31 cellular contexts compared by ENCODE assay signal in the genomic region with DNA sequence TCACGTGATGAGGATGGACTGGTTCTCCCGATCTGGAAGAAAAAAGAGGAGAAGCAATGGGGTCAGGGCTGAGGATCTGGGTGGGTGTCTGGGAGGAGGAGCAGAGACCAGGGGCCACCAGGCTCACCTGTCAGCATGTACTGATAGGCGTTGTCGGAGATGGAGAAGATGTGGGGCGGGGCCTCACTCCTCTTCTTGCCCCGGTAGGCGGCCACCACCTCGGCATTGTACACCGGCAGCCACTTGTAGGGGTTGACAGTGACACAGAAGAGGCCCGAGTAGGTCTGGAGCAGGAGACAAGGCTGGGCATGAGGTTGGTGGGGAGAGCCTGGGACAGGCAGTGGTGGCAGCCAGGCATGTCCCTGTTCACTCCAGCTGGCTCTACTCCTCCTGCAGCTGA. TPM values are rescaled to one million over a fixed set of nuclear protein-coding genes. Genes with fewer than 3 reads are reported as not detected.
"Had no signal": no experiment of that assay in that cellular context is flagged by ENCODE, and none has a peak within 500 bp of the region (broad histone marks: within the 10 kb centered on the region; RNA-seq: fewer than 3 reads in every experiment).

No MANE protein-coding gene starts in this region.

- H3K27me3 ChIP-seq: brain microvascular endothelial cell had no signal

- H3K4me3 Mint-ChIP-seq: activated CD4-positive, alpha-beta memory T cell treated with anti-CD3 and anti-CD28 coated beads for 36 hours; activated naive CD8-positive, alpha-beta T cell treated with anti-CD3 and anti-CD28 coated beads for 36 hours; activated T-cell treated with anti-CD3 and anti-CD28 coated beads, Interleukin-2, amount 50 U/mL, for 72 hours; activated T-helper 17 cell treated with anti-CD3 and anti-CD28 coated beads, Interleukin-2, amount 50 U/mL, for 72 hours; T-helper 1 cell treated with Interleukin-12 subunit alpha and Interleukin-12 subunit beta and Interleukin-4 antibody, amounts not matched to agents 30 μg/mL and 1 μg/mL, for 36 hours; T-helper 2 cell treated with Interferon-gamma antibody and Interleukin-4, amounts not matched to agents 5 μg/mL and 100 μg/mL, for 36 hours had no signal

- H3K27me3 Mint-ChIP-seq: activated CD4-positive, alpha-beta memory T cell treated with anti-CD3 and anti-CD28 coated beads for 36 hours; activated naive CD8-positive, alpha-beta T cell treated with anti-CD3 and anti-CD28 coated beads for 36 hours had no signal

- H3K4me1 ChIP-seq: SJSA1 had no signal

- DNase-seq: activated CD4-positive, alpha-beta memory T cell treated with anti-CD3 and anti-CD28 coated beads for 36 hours; activated CD4-positive, alpha-beta T cell treated with anti-CD3 and anti-CD28 coated beads, Interleukin-2, amount 50 U/mL, for 1 hour; activated effector memory CD4-positive, alpha-beta T cell treated with anti-CD3 and anti-CD28 coated beads, Interleukin-2, amount 50 U/mL, for 16 hours; activated naive CD4-positive, alpha-beta T cell; activated naive CD4-positive, alpha-beta T cell treated with anti-CD3 and anti-CD28 coated beads, Interleukin-2, amount 50 U/mL, for 16 hours; activated naive CD8-positive, alpha-beta T cell treated with anti-CD3 and anti-CD28 coated beads for 36 hours; activated T-cell treated with anti-CD3 and anti-CD28 coated beads, Interleukin-2, amount 50 U/mL, for 1 hour; activated T-cell treated with anti-CD3 and anti-CD28 coated beads, Interleukin-2, amount 50 U/mL, for 72 hours; amniotic stem cell; aorta; brain microvascular endothelial cell; NCI-H1092 treated with DMSO at 0.1 percent for 48 hours; NCI-H1417; NCI-H146; NCI-H187 treated with DMSO at 0.1 percent for 48 hours; NCI-H2081; NCI-H2171 treated with DMSO at 0.1 percent for 48 hours; NCI-H345; NCI-H510A; NCI-H526; NCI-H748 treated with DMSO at 0.1 percent for 48 hours; OCI-M1; SHP77 treated with DMSO at 0.1 percent for 48 hours; SK-N-SH had no signal

- H3K27ac ChIP-seq: brain microvascular endothelial cell, SJSA1 had no signal

- H3K9me3 Mint-ChIP-seq: activated CD4-positive, alpha-beta memory T cell treated with anti-CD3 and anti-CD28 coated beads for 36 hours; activated naive CD8-positive, alpha-beta T cell treated with anti-CD3 and anti-CD28 coated beads for 36 hours; activated T-cell treated with anti-CD3 and anti-CD28 coated beads, Interleukin-2, amount 50 U/mL, for 72 hours; activated T-helper 17 cell treated with anti-CD3 and anti-CD28 coated beads, Interleukin-2, amount 50 U/mL, for 72 hours; T-helper 1 cell treated with Interleukin-12 subunit alpha and Interleukin-12 subunit beta and Interleukin-4 antibody, amounts not matched to agents 30 μg/mL and 1 μg/mL, for 36 hours; T-helper 2 cell treated with Interferon-gamma antibody and Interleukin-4, amounts not matched to agents 5 μg/mL and 100 μg/mL, for 36 hours had no signal

- H3K9me3 ChIP-seq: SJSA1, SK-N-SH had no signal

- ATAC-seq: activated T-cell treated with anti-CD3 and anti-CD28 coated beads, Interleukin-2, amount 50 U/mL, for 72 hours; activated T-helper 17 cell treated with anti-CD3 and anti-CD28 coated beads, Interleukin-2, amount 50 U/mL, for 72 hours; K562 had no signal

- H3K36me3 Mint-ChIP-seq: activated CD4-positive, alpha-beta memory T cell treated with anti-CD3 and anti-CD28 coated beads for 36 hours; activated naive CD8-positive, alpha-beta T cell treated with anti-CD3 and anti-CD28 coated beads for 36 hours had no signal

- H3K4me2 ChIP-seq: SK-N-SH had no signal

- H3K4me3 ChIP-seq: K562, SJSA1 had no signal

- H3K27ac Mint-ChIP-seq: activated CD4-positive, alpha-beta memory T cell treated with anti-CD3 and anti-CD28 coated beads for 36 hours; activated naive CD8-positive, alpha-beta T cell treated with anti-CD3 and anti-CD28 coated beads for 36 hours; activated T-cell treated with anti-CD3 and anti-CD28 coated beads, Interleukin-2, amount 50 U/mL, for 72 hours; activated T-helper 17 cell treated with anti-CD3 and anti-CD28 coated beads, Interleukin-2, amount 50 U/mL, for 72 hours; T-helper 1 cell treated with Interleukin-12 subunit alpha and Interleukin-12 subunit beta and Interleukin-4 antibody, amounts not matched to agents 30 μg/mL and 1 μg/mL, for 36 hours; T-helper 2 cell treated with Interferon-gamma antibody and Interleukin-4, amounts not matched to agents 5 μg/mL and 100 μg/mL, for 36 hours had no signal

- H3K36me3 ChIP-seq: brain microvascular endothelial cell, SJSA1 had no signal

- H3K4me1 Mint-ChIP-seq: activated naive CD8-positive, alpha-beta T cell treated with anti-CD3 and anti-CD28 coated beads for 36 hours; activated T-helper 17 cell treated with anti-CD3 and anti-CD28 coated beads, Interleukin-2, amount 50 U/mL, for 72 hours had no signal

RNA-seq across cellular contexts. Expression of a gene that starts 3.0 kb away (rescaled TPM):
- total RNA-seq: activated CD8-positive, alpha-beta memory T cell treated with anti-CD3 and anti-CD28 coated beads for 36 hours; activated naive CD8-positive, alpha-beta T cell treated with anti-CD3 and anti-CD28 coated beads for 36 hours; aorta; K562; M059J; SJSA1 had no signal
- polyA plus RNA-seq: K562, SK-N-SH had no signal

RNA-seq across cellular contexts. Expression of a gene that starts 28.2 kb away (rescaled TPM):
- total RNA-seq: activated CD4-positive, alpha-beta memory T cell treated with anti-CD3 and anti-CD28 coated beads for 36 hours; activated CD8-positive, alpha-beta memory T cell treated with anti-CD3 and anti-CD28 coated beads for 36 hours; activated naive CD8-positive, alpha-beta T cell treated with anti-CD3 and anti-CD28 coated beads for 36 hours; activated T-helper 17 cell treated with anti-CD3 and anti-CD28 coated beads, Interleukin-2, amount 50 U/mL, for 72 hours; K562; M059J; SJSA1 had no signal

RNA-seq across cellular contexts. Expression of a gene that starts 30.4 kb away (rescaled TPM):
- total RNA-seq: activated CD8-positive, alpha-beta memory T cell treated with anti-CD3 and anti-CD28 coated beads for 36 hours; aorta; K562; M059J; SJSA1 had no signal
- polyA plus RNA-seq: K562, SK-N-SH had no signal

RNA-seq across cellular contexts. Expression of a gene that starts 32.5 kb away (rescaled TPM):
- total RNA-seq: activated CD4-positive, alpha-beta memory T cell treated with anti-CD3 and anti-CD28 coated beads for 36 hours; activated CD8-positive, alpha-beta memory T cell treated with anti-CD3 and anti-CD28 coated beads for 36 hours; activated naive CD8-positive, alpha-beta T cell treated with anti-CD3 and anti-CD28 coated beads for 36 hours; activated T-cell treated with anti-CD3 and anti-CD28 coated beads, Interleukin-2, amount 50 U/mL, for 72 hours; activated T-helper 17 cell treated with anti-CD3 and anti-CD28 coated beads, Interleukin-2, amount 50 U/mL, for 72 hours; aorta; K562; M059J; SJSA1 had no signal
- polyA plus RNA-seq: aorta, K562, SK-N-SH had no signal

RNA-seq across cellular contexts. Expression of a gene that starts 40.1 kb away (rescaled TPM):
- total RNA-seq: activated CD4-positive, alpha-beta memory T cell treated with anti-CD3 and anti-CD28 coated beads for 36 hours; activated CD8-positive, alpha-beta memory T cell treated with anti-CD3 and anti-CD28 coated beads for 36 hours; activated naive CD8-positive, alpha-beta T cell treated with anti-CD3 and anti-CD28 coated beads for 36 hours; activated T-helper 17 cell treated with anti-CD3 and anti-CD28 coated beads, Interleukin-2, amount 50 U/mL, for 72 hours; K562; SJSA1 had no signal
